Comparison of ENCODE assay signal across 11 cellular contexts in the genomic region with DNA sequence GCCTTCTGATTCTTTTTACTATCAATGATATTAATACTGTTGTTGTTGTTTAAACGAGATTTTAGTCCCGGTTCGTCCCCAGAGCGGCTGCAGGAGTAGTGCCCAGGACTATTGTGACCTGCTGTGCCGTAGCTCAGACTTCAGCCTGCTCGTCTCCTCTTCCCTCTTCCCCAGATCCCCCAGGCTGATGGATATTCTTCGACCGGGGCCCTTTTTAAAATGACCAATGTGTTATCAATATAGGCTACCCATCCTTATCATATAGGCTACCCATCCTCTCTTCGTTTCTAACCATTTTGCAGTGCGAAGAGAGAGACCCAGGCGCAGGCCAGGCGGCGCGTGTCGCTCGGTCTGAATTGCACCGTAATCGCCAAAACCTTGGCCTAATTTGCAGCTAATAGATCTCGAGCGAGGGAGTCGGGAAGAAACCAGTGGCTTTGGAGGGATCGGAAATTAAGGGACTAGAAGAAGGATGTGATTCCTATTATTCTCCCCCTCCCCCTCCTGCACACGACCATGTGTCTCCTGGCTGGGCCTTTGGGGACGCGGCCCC. TPM values are rescaled to one million over a fixed set of nuclear protein-coding genes. Genes with fewer than 3 reads are reported as not detected.
DNase-seq lines count a peak whose midpoint lies in the region; ATAC-seq and TF ChIP-seq lines count a peak whose summit lies in the region.
"Had no signal": no experiment of that assay in that cellular context is flagged by ENCODE, and none has a peak within 500 bp of the region (broad histone marks: within the 10 kb centered on the region; RNA-seq: fewer than 3 reads in every experiment).

No MANE protein-coding gene starts in this region.

- no peak for TF ChIP-seq POLR2A in gastroesophageal sphincter (IDR thresholded peaks at IDR 0.05)

- intact Hi-C loops in psoas muscle (cut with DNase I): loop anchor here (10.0 kb wide), 3 partner anchors 351 to 1401 kb away; no protein-coding TSS in a partner anchor

- H3K4me3 ChIP-seq in AG09309 (ENCODE audit: control insufficient read depth, low read depth, low read length): peak overlapping the region; percentile 72
- peak overlapping the region in 1 of 2 donors; percentile 73 for H3K4me3 ChIP-seq in gastroesophageal sphincter
- H3K4me3 ChIP-seq in psoas muscle: peak overlapping the region; percentile 65

- ATAC-seq in gastroesophageal sphincter (no peak), psoas muscle (no peak), HG03025 (IDR thresholded peaks at IDR 0.05; ENCODE audit: low FRiP score, unreplicated experiment) (no peak)
- ATAC-seq: stimulated activated effector memory CD8-positive, alpha-beta T cell treated with anti-CD3 and anti-CD28 coated beads, Interleukin-12 subunit alpha, Interleukin-12 subunit beta, amount 100 ng/mL, for 72 hours had no signal

- H3K9me3 ChIP-seq in gastroesophageal sphincter (no peaks in the 10 kb centered on the region), psoas muscle (no peaks in the 10 kb centered on the region)

- DNase-seq in AG09309 (ENCODE audit: low read depth) (no peak), psoas muscle (no peak), DMS153 treated with DMSO at 0.1 percent for 48 hours (lab: John Stamatoyannopoulos, UW; ENCODE audit: unreplicated experiment) (no peak), GM19240 (ENCODE audit: insufficient read length, low spot score) (no peak), AG08395 (ENCODE audit: low spot score) (no peak)
- DNase-seq: NCI-H1417 treated with DMSO at 0.1 percent for 48 hours had no signal

- H3K27ac ChIP-seq in adipose tissue (ENCODE audit: low read depth, low read length) (peak overlapping the region; percentile 38), gastroesophageal sphincter (peak overlapping the region; percentile 75 to 98 (median 94)), psoas muscle (peak overlapping the region; percentile 58)

- H3K27me3 ChIP-seq in gastroesophageal sphincter (no peaks in the 10 kb centered on the region), psoas muscle (ENCODE audit: insufficient read depth in 3 of 3, low read length in 2 of 3) (peaks cover 0 to 45% (median 10%) of the 10 kb centered on the region in 3 donors)

- peaks cover 0 to 93% (median 19%) of the 10 kb centered on the region in 3 donors for H3K4me1 ChIP-seq in gastroesophageal sphincter
- peaks cover 3% of the 10 kb centered on the region for H3K4me1 ChIP-seq in psoas muscle

- TF ChIP-seq EP300 in gastroesophageal sphincter (IDR thresholded peaks at IDR 0.05): no peak

- 25 to 54% (median 29%) methylated on average over 25 of the region's 25 CpGs for WGBS in adipose tissue, 3 donors
- 37 to 70% methylated on average over 11 to 25 of the region's 25 CpGs for WGBS in gastroesophageal sphincter (ENCODE audit: low coverage in 1 of 2), 2 donors
- 69 to 84% (median 76%) methylated on average over 25 of the region's 25 CpGs for WGBS in psoas muscle, 3 donors

- H3K36me3 ChIP-seq in gastroesophageal sphincter: no peaks in the 10 kb centered on the region
- no peaks in the 10 kb centered on the region for H3K36me3 ChIP-seq in psoas muscle (ENCODE audit: insufficient read depth in 1 of 2, low read depth in 1 of 2)

- TF ChIP-seq CTCF in AG09309 (IDR thresholded peaks at IDR 0.05; ENCODE audit: control insufficient read depth, insufficient read depth, low read depth, low read length, missing control alignments) (no peak), gastroesophageal sphincter (IDR thresholded peaks at IDR 0.05) (no peak), psoas muscle (IDR thresholded peaks at IDR 0.05) (no peak)

RNA-seq across cellular contexts. Expression of a gene that starts 23.0 kb away (rescaled TPM):
- polyA plus RNA-seq in adipose tissue (10 to 100 TPM in 2 of 3 donors, 1 to 10 TPM in 1; 9.7 to 33.5 (median 31.4) TPM), psoas muscle (10 to 100 TPM; 10.3 to 20.1 (median 11.3) TPM)
- total RNA-seq in gastroesophageal sphincter (100 to 1,000 TPM in 1 of 4 donors, 10 to 100 TPM in 3; 82.7 to 126 (median 91.8) TPM), psoas muscle (10 to 100 TPM; 14.5 to 17.1 (median 15.7) TPM)
- total RNA-seq: activated T-helper 2 cell treated with anti-CD3 and anti-CD28 coated beads, Interferon-gamma antibody, Interleukin-2, Interleukin-4, amounts not matched to agents 10 μg/mL and 5 μg/mL and 100 μg/mL, durations not matched to agents 14 hours and 24 hours and 36 hours had no signal

Comparison
In these comparisons a context has a peak if more than half of its experiments do, and no peak if none do; other contexts are left out.
1. H3K27ac ChIP-seq: peak in every context shown above with its lines; median percentile 94 in gastroesophageal sphincter; 58 in psoas muscle; 38 in adipose tissue.
2. RNA of a gene that starts 23.0 kb away (total RNA-seq): 82.7 to 126 TPM in gastroesophageal sphincter; 14.5 to 17.1 TPM in psoas muscle; every median in the first group is over 4 times any median in the second.